Comparison of ENCODE assay signal across 8 cellular contexts in genomic region chr1:89843279-89844121, GRCh38. TPM values are rescaled to one million over a fixed set of nuclear protein-coding genes. Genes with fewer than 3 reads are reported as not detected.
DNase-seq lines count a peak whose midpoint lies in the region; ATAC-seq lines count a peak whose summit lies in the region.

No MANE protein-coding gene starts in this region.

- WGBS in mesendoderm (ENCODE audit: extremely low coverage, insufficient coverage, low lambda C conversion rate), result no CpG with 5 or more reads among the region's 63 CpGs

- H4K5ac ChIP-seq in mesendoderm (ENCODE audit: low read length), result no peak overlapping the region

- no peaks in the 10 kb centered on the region for H3K9me3 Mint-ChIP-seq in activated CD4-positive, alpha-beta memory T cell treated with anti-CD3 and anti-CD28 coated beads, Interleukin-2, amount 10 ng/mL, durations not matched to agents 7 days and 5 days

- H3K79me1 ChIP-seq in mesendoderm (ENCODE audit: low read length), result peaks cover 3% of the 10 kb centered on the region

- H3K4me3 Mint-ChIP-seq in activated CD4-positive, alpha-beta memory T cell treated with anti-CD3 and anti-CD28 coated beads, Interleukin-2, amount 10 ng/mL, durations not matched to agents 7 days and 5 days, result peak overlapping the region; percentile 95

- H2AK5ac ChIP-seq in mesendoderm (ENCODE audit: low read length), result no peak overlapping the region

- peak; percentile 91 for DNase-seq in AG08396 (ENCODE audit: low spot score)
- peak; percentile 79 to 85 for DNase-seq in NCI-H526 (lab: John Stamatoyannopoulos, UW)
- DNase-seq in activated CD4-positive, alpha-beta memory T cell treated with anti-CD3 and anti-CD28 coated beads, Interleukin-2, amount 10 ng/mL, durations not matched to agents 7 days and 5 days, result peak; percentile 81
- peak; percentile 55 for DNase-seq in effector CD8-positive, alpha-beta T cell (lab: John Stamatoyannopoulos, UW)
- DNase-seq in mesendoderm, result peak; percentile 82
- DNase-seq in stimulated activated CD8-positive, alpha-beta memory T cell treated with anti-CD3 and anti-CD28 coated beads, Interleukin-15, amount 100 ng/mL, for 48 hours (ENCODE audit: low read depth in 2 of 2), result peak; percentile 70 to 71

- H3K23ac ChIP-seq in mesendoderm (ENCODE audit: low read length), result peak overlapping the region; percentile 76

- peak overlapping the region; percentile 84 for H3K27ac Mint-ChIP-seq in activated CD4-positive, alpha-beta memory T cell treated with anti-CD3 and anti-CD28 coated beads, Interleukin-2, amount 10 ng/mL, durations not matched to agents 7 days and 5 days

- peak overlapping the region; percentile 66 for H3K4me3 ChIP-seq in mesendoderm (ENCODE audit: low read length)

- H2BK120ac ChIP-seq in mesendoderm (ENCODE audit: low read depth, low read length), result no peak overlapping the region

- peaks cover 68% of the 10 kb centered on the region for H3K4me1 Mint-ChIP-seq in activated CD4-positive, alpha-beta memory T cell treated with anti-CD3 and anti-CD28 coated beads, Interleukin-2, amount 10 ng/mL, durations not matched to agents 7 days and 5 days

- peaks cover 6% of the 10 kb centered on the region for H3K4me1 ChIP-seq in mesendoderm (ENCODE audit: control insufficient read depth, low read depth, low read length)

- H4K8ac ChIP-seq in mesendoderm (ENCODE audit: low read depth, low read length), result no peak overlapping the region

- no peak overlapping the region for H2BK15ac ChIP-seq in mesendoderm (replicated peaks; ENCODE audit: low read depth)

- peak overlapping the region; percentile 60 for H3K4me2 ChIP-seq in mesendoderm (ENCODE audit: low read length)

- peak overlapping the region; percentile 34 for H2BK5ac ChIP-seq in mesendoderm (ENCODE audit: low read length)

- peaks cover 22% of the 10 kb centered on the region for H3K36me3 Mint-ChIP-seq in activated CD4-positive, alpha-beta memory T cell treated with anti-CD3 and anti-CD28 coated beads, Interleukin-2, amount 10 ng/mL, durations not matched to agents 7 days and 5 days (ENCODE audit: low read depth)

- CTCF ChIA-PET in activated CD4-positive, alpha-beta memory T cell treated with anti-CD3 and anti-CD28 coated beads, Interleukin-2, amount 10 ng/mL, durations not matched to agents 7 days and 5 days (lab: Charles Lee), result interaction anchor here (0.6 to 2.7 kb wide), 34 partner anchors 8 to 1851 kb away, joined by 3 to 17 read pairs (median 4); partner anchors contain the start of gene LRRC8D

- H3K79me2 ChIP-seq in mesendoderm (ENCODE audit: control insufficient read depth, insufficient read depth, low read length), result peaks cover 1% of the 10 kb centered on the region

- H3K27me3 Mint-ChIP-seq in activated CD4-positive, alpha-beta memory T cell treated with anti-CD3 and anti-CD28 coated beads, Interleukin-2, amount 10 ng/mL, durations not matched to agents 7 days and 5 days, result no peaks in the 10 kb centered on the region

- no peak overlapping the region for H3K4ac ChIP-seq in mesendoderm (ENCODE audit: low read depth, low read length)

- no peaks in the 10 kb centered on the region for H3K36me3 ChIP-seq in mesendoderm (ENCODE audit: control insufficient read depth, insufficient read depth, low read length)

- POLR2A ChIA-PET in activated CD4-positive, alpha-beta memory T cell treated with anti-CD3 and anti-CD28 coated beads, Interleukin-2, amount 10 ng/mL, durations not matched to agents 7 days and 5 days (lab: Charles Lee), result interaction anchor here (0.6 to 3.0 kb wide), 31 partner anchors 8 to 570 kb away, joined by 3 to 38 read pairs (median 4); partner anchors contain the start of genes LRRC8C, LRRC8D and ZNF326

- H3K18ac ChIP-seq in mesendoderm (ENCODE audit: low read length), result peak overlapping the region; percentile 46

- H3K27me3 ChIP-seq in mesendoderm (ENCODE audit: insufficient read depth, low read length, poor library complexity), result no peaks in the 10 kb centered on the region

- peak overlapping the region; percentile 93 for H3K56ac ChIP-seq in mesendoderm (ENCODE audit: low read length)

- peak overlapping the region; percentile 79 for H3K9ac ChIP-seq in mesendoderm (ENCODE audit: low read length)

- ATAC-seq in GM18868 (IDR thresholded peaks at IDR 0.05; ENCODE audit: unreplicated experiment) (peak; percentile 92), HG03095 (IDR thresholded peaks at IDR 0.05; ENCODE audit: unreplicated experiment) (peak; percentile 82)

- H3K27ac ChIP-seq in mesendoderm (ENCODE audit: low read depth, low read length), result no peak overlapping the region

RNA-seq across cellular contexts. Expression of gene LRRC8D, which starts 22.7 kb away (rescaled TPM):
- total RNA-seq in activated CD4-positive, alpha-beta memory T cell treated with anti-CD3 and anti-CD28 coated beads, Interleukin-2, amount 10 ng/mL, durations not matched to agents 7 days and 5 days, result 10 to 100 TPM; 19.4 to 20.3 TPM
- 30.1 TPM for polyA plus RNA-seq in mesendoderm (2013, experiment 1 of 2)
- 30.3 TPM for polyA plus RNA-seq in mesendoderm (2013, experiment 2 of 2)
